Comparison of ENCODE assay signal across 8 cellular contexts in the genomic region with DNA sequence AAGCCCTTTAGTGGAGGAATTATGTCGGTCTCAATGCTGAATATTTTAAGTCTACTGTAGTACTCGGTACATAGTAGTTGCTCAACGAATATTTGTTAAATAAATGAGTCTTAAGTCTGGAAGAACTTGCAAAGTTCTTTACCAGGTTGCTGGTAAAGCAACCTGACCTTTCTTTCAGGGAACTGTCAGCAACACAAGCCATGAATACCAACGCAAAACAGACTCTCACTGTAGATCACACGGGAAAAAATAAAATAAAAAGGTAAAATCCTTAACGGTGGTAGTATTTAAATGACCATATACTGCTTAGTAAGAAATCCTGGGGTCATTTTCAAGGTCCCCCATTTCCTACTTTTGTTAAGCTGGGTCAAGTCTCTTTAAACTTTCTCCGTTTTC. TPM values are rescaled to one million over a fixed set of nuclear protein-coding genes. Genes with fewer than 3 reads are reported as not detected.
DNase-seq lines count a peak whose midpoint lies in the region; ATAC-seq lines count a peak whose summit lies in the region.

No MANE protein-coding gene starts in this region.

- no peak for ATAC-seq in natural killer cell treated with Interleukin-12 subunit alpha and Interleukin-12 subunit beta and Interleukin-15 and Interleukin-18, amount 100 ng/mL, for 72 hours

- peaks cover 21% of the 10 kb centered on the region for H3K4me1 Mint-ChIP-seq in T-helper 1 cell treated with Interleukin-12 subunit alpha and Interleukin-12 subunit beta and Interleukin-4 antibody, amounts not matched to agents 30 μg/mL and 1 μg/mL, for 36 hours (ENCODE audit: low read depth)
- peaks cover 20 to 26% of the 10 kb centered on the region in 2 donors for H3K4me1 Mint-ChIP-seq in natural killer cell treated with Interleukin-12 subunit alpha and Interleukin-12 subunit beta and Interleukin-15 and Interleukin-18, amount 100 ng/mL, for 72 hours (ENCODE audit: low read depth in 2 of 2)

- peak overlapping the region; percentile 85 for H3K27ac ChIP-seq in cingulate gyrus (ENCODE audit: low read depth, low read length)

- H3K27me3 Mint-ChIP-seq in T-helper 1 cell treated with Interleukin-12 subunit alpha and Interleukin-12 subunit beta and Interleukin-4 antibody, amounts not matched to agents 30 μg/mL and 1 μg/mL, for 36 hours (ENCODE audit: low read depth), result peaks cover 14% of the 10 kb centered on the region
- peaks cover 20 to 41% of the 10 kb centered on the region in 2 donors for H3K27me3 Mint-ChIP-seq in natural killer cell treated with Interleukin-12 subunit alpha and Interleukin-12 subunit beta and Interleukin-15 and Interleukin-18, amount 100 ng/mL, for 72 hours

- H3K27ac Mint-ChIP-seq in T-helper 1 cell treated with Interleukin-12 subunit alpha and Interleukin-12 subunit beta and Interleukin-4 antibody, amounts not matched to agents 30 μg/mL and 1 μg/mL, for 36 hours, result peak overlapping the region; percentile 93
- peak overlapping the region; percentile 95 to 97 for H3K27ac Mint-ChIP-seq in natural killer cell treated with Interleukin-12 subunit alpha and Interleukin-12 subunit beta and Interleukin-15 and Interleukin-18, amount 100 ng/mL, for 72 hours

- peak overlapping the region; percentile 88 for H3K4me3 Mint-ChIP-seq in T-helper 1 cell treated with Interleukin-12 subunit alpha and Interleukin-12 subunit beta and Interleukin-4 antibody, amounts not matched to agents 30 μg/mL and 1 μg/mL, for 36 hours
- peak overlapping the region; percentile 93 for H3K4me3 Mint-ChIP-seq in natural killer cell treated with Interleukin-12 subunit alpha and Interleukin-12 subunit beta and Interleukin-15 and Interleukin-18, amount 100 ng/mL, for 72 hours

- H3K36me3 Mint-ChIP-seq in T-helper 1 cell treated with Interleukin-12 subunit alpha and Interleukin-12 subunit beta and Interleukin-4 antibody, amounts not matched to agents 30 μg/mL and 1 μg/mL, for 36 hours (ENCODE audit: low read depth), result no peaks in the 10 kb centered on the region
- no peaks in the 10 kb centered on the region for H3K36me3 Mint-ChIP-seq in natural killer cell treated with Interleukin-12 subunit alpha and Interleukin-12 subunit beta and Interleukin-15 and Interleukin-18, amount 100 ng/mL, for 72 hours

- no peak for DNase-seq in T-helper 1 cell
- peak; percentile 79 for DNase-seq in HuH-7.5 (ENCODE audit: low spot score)
- no peak for DNase-seq in natural killer cell treated with Interleukin-12 subunit alpha and Interleukin-12 subunit beta and Interleukin-15 and Interleukin-18, amount 100 ng/mL, for 72 hours (ENCODE audit: low spot score)
- no peak for DNase-seq in NOMO-1 treated with dmso at 0.1 percent for 144 hours (lab: John Stamatoyannopoulos, UW; ENCODE audit: unreplicated experiment)
- no peak for DNase-seq in AG20443 (ENCODE audit: low spot score)
- DNase-seq in UCSD-AML1 (lab: John Stamatoyannopoulos, UW; ENCODE audit: unreplicated experiment), result no peak

- no peaks in the 10 kb centered on the region for H3K9me3 Mint-ChIP-seq in T-helper 1 cell treated with Interleukin-12 subunit alpha and Interleukin-12 subunit beta and Interleukin-4 antibody, amounts not matched to agents 30 μg/mL and 1 μg/mL, for 36 hours
- H3K9me3 Mint-ChIP-seq in natural killer cell treated with Interleukin-12 subunit alpha and Interleukin-12 subunit beta and Interleukin-15 and Interleukin-18, amount 100 ng/mL, for 72 hours, result peaks cover 3% of the 10 kb centered on the region

RNA-seq across cellular contexts. Expression of a gene that starts 0.4 kb away (rescaled TPM):
- total RNA-seq in natural killer cell treated with Interleukin-12 subunit alpha and Interleukin-12 subunit beta and Interleukin-15 and Interleukin-18, amount 100 ng/mL, for 72 hours, result 10 to 100 TPM in 1 of 2 donors, 1 to 10 TPM in 1; 9.0 to 12.3 TPM
